In genomic region chr19:15813916-15814315, GRCh38 we compare ENCODE assay signal across 34 cellular contexts. TPM values are rescaled to one million over a fixed set of nuclear protein-coding genes. Genes with fewer than 3 reads are reported as not detected.
"Had no signal": no experiment of that assay in that cellular context is flagged by ENCODE, and none has a peak within 500 bp of the region (broad histone marks: within the 10 kb centered on the region; RNA-seq: fewer than 3 reads in every experiment).

No MANE protein-coding gene starts in this region.

- FAIRE-seq: keratinocyte, TTC549 had no signal

- H3K27ac Mint-ChIP-seq: activated CD4-positive, alpha-beta memory T cell treated with anti-CD3 and anti-CD28 coated beads, Interleukin-2, amount 10 ng/mL, durations not matched to agents 7 days and 5 days; activated CD4-positive, alpha-beta T cell treated with anti-CD3 and anti-CD28 coated beads, Interleukin-2, amount 10 ng/mL, durations not matched to agents 7 days and 5 days; activated CD8-positive, alpha-beta memory T cell treated with anti-CD3 and anti-CD28 coated beads, Interleukin-2, amount 10 ng/mL, durations not matched to agents 7 days and 5 days; activated naive CD4-positive, alpha-beta T cell treated with anti-CD3 and anti-CD28 coated beads, Interleukin-2, amount 10 ng/mL, durations not matched to agents 7 days and 5 days; activated T-cell treated with anti-CD3 and anti-CD28 coated beads, Interleukin-2, amount 50 U/mL, for 72 hours; brain; endodermal cell; nephron; progenitor cell of endocrine pancreas had no signal

- H3K4me3 ChIP-seq: ascending aorta, right lobe of liver, stomach, thyroid gland, upper lobe of right lung had no signal

- DNase-seq: activated CD4-positive, alpha-beta memory T cell treated with anti-CD3 and anti-CD28 coated beads, Interleukin-2, amount 10 ng/mL, durations not matched to agents 7 days and 5 days; activated CD4-positive, alpha-beta T cell treated with anti-CD3 and anti-CD28 coated beads, Interleukin-2, amount 10 ng/mL, durations not matched to agents 7 days and 5 days; activated CD8-positive, alpha-beta memory T cell treated with anti-CD3 and anti-CD28 coated beads, Interleukin-2, amount 10 ng/mL, durations not matched to agents 7 days and 5 days; activated gamma-delta T cell; activated naive CD4-positive, alpha-beta T cell treated with anti-CD3 and anti-CD28 coated beads, Interleukin-2, amount 10 ng/mL, durations not matched to agents 7 days and 5 days; activated naive CD8-positive, alpha-beta T cell treated with anti-CD3 and anti-CD28 coated beads, Interleukin-2, amount 10 ng/mL, durations not matched to agents 7 days and 5 days; activated T-cell treated with anti-CD3 and anti-CD28 coated beads for 4 hours; activated T-cell treated with anti-CD3 and anti-CD28 coated beads, Interleukin-2, amount 50 U/mL, for 72 hours; endodermal cell; foreskin fibroblast; head of caudate nucleus; hippocampal formation; left cardiac atrium; mammary epithelial cell; right lobe of liver; stimulated activated CD4-positive, alpha-beta T cell treated with anti-CD3 and anti-CD28 coated beads, Interleukin-2, amount 100 ng/mL, for 48 hours; stomach; T-helper 9 cell; thyroid gland; upper lobe of right lung had no signal

- H3K9me3 Mint-ChIP-seq: activated CD4-positive, alpha-beta memory T cell treated with anti-CD3 and anti-CD28 coated beads, Interleukin-2, amount 10 ng/mL, durations not matched to agents 7 days and 5 days; activated CD4-positive, alpha-beta T cell treated with anti-CD3 and anti-CD28 coated beads, Interleukin-2, amount 10 ng/mL, durations not matched to agents 7 days and 5 days; activated naive CD4-positive, alpha-beta T cell treated with anti-CD3 and anti-CD28 coated beads, Interleukin-2, amount 10 ng/mL, durations not matched to agents 7 days and 5 days; activated naive CD8-positive, alpha-beta T cell treated with anti-CD3 and anti-CD28 coated beads, Interleukin-2, amount 10 ng/mL, durations not matched to agents 7 days and 5 days; activated T-cell treated with anti-CD3 and anti-CD28 coated beads, Interleukin-2, amount 50 U/mL, for 72 hours had no signal

- H3K27me3 Mint-ChIP-seq: progenitor cell of endocrine pancreas had no signal

- H3K36me3 Mint-ChIP-seq: activated CD8-positive, alpha-beta memory T cell treated with anti-CD3 and anti-CD28 coated beads, Interleukin-2, amount 10 ng/mL, durations not matched to agents 7 days and 5 days; activated naive CD4-positive, alpha-beta T cell treated with anti-CD3 and anti-CD28 coated beads, Interleukin-2, amount 10 ng/mL, durations not matched to agents 7 days and 5 days; activated naive CD8-positive, alpha-beta T cell treated with anti-CD3 and anti-CD28 coated beads, Interleukin-2, amount 10 ng/mL, durations not matched to agents 7 days and 5 days; brain had no signal

- H3K27me3 ChIP-seq: ascending aorta, right lobe of liver, thyroid gland, upper lobe of right lung had no signal

- H3K4me1 Mint-ChIP-seq: activated CD4-positive, alpha-beta memory T cell treated with anti-CD3 and anti-CD28 coated beads, Interleukin-2, amount 10 ng/mL, durations not matched to agents 7 days and 5 days; activated CD8-positive, alpha-beta memory T cell treated with anti-CD3 and anti-CD28 coated beads, Interleukin-2, amount 10 ng/mL, durations not matched to agents 7 days and 5 days; brain; endodermal cell; nephron had no signal

- H3K4me3 Mint-ChIP-seq: activated CD4-positive, alpha-beta memory T cell treated with anti-CD3 and anti-CD28 coated beads, Interleukin-2, amount 10 ng/mL, durations not matched to agents 7 days and 5 days; activated CD4-positive, alpha-beta T cell treated with anti-CD3 and anti-CD28 coated beads, Interleukin-2, amount 10 ng/mL, durations not matched to agents 7 days and 5 days; activated CD8-positive, alpha-beta memory T cell treated with anti-CD3 and anti-CD28 coated beads, Interleukin-2, amount 10 ng/mL, durations not matched to agents 7 days and 5 days; activated naive CD4-positive, alpha-beta T cell treated with anti-CD3 and anti-CD28 coated beads, Interleukin-2, amount 10 ng/mL, durations not matched to agents 7 days and 5 days; activated naive CD8-positive, alpha-beta T cell treated with anti-CD3 and anti-CD28 coated beads, Interleukin-2, amount 10 ng/mL, durations not matched to agents 7 days and 5 days; activated T-cell treated with anti-CD3 and anti-CD28 coated beads, Interleukin-2, amount 50 U/mL, for 72 hours; brain; endodermal cell; nephron had no signal

- H3K4me1 ChIP-seq: ascending aorta, right lobe of liver, thyroid gland, upper lobe of right lung had no signal

- ATAC-seq: activated CD8-positive, alpha-beta memory T cell treated with anti-CD3 and anti-CD28 coated beads, Interleukin-2, amount 10 ng/mL, durations not matched to agents 7 days and 5 days; activated T-cell treated with anti-CD3 and anti-CD28 coated beads, Interleukin-2, amount 50 U/mL, for 72 hours; esophagus mucosa; left cardiac atrium; right lobe of liver; upper lobe of right lung had no signal

- H3K36me3 ChIP-seq: ascending aorta, right lobe of liver, stomach, thyroid gland, upper lobe of right lung had no signal

- H3K9me3 ChIP-seq: ascending aorta, right lobe of liver, stomach, thyroid gland, upper lobe of right lung had no signal

RNA-seq across cellular contexts. Expression of gene OR10H1, which starts 1.5 kb away (rescaled TPM):
- total RNA-seq: activated CD4-positive, alpha-beta memory T cell treated with anti-CD3 and anti-CD28 coated beads, Interleukin-2, amount 10 ng/mL, durations not matched to agents 7 days and 5 days; activated CD4-positive, alpha-beta T cell treated with anti-CD3 and anti-CD28 coated beads, Interleukin-2, amount 10 ng/mL, durations not matched to agents 7 days and 5 days; activated CD8-positive, alpha-beta memory T cell treated with anti-CD3 and anti-CD28 coated beads, Interleukin-2, amount 10 ng/mL, durations not matched to agents 7 days and 5 days; activated naive CD8-positive, alpha-beta T cell treated with anti-CD3 and anti-CD28 coated beads, Interleukin-2, amount 10 ng/mL, durations not matched to agents 7 days and 5 days; ascending aorta; cardiac septum; esophagus mucosa; left cardiac atrium; mammary epithelial cell; mucosa of gallbladder; osteocyte; progenitor cell of endocrine pancreas; right lobe of liver; skeletal muscle tissue; stomach; thyroid gland; upper lobe of right lung had no signal

RNA-seq across cellular contexts. Expression of gene OR10H5, which starts 26.5 kb away (rescaled TPM):
- total RNA-seq: activated CD4-positive, alpha-beta memory T cell treated with anti-CD3 and anti-CD28 coated beads, Interleukin-2, amount 10 ng/mL, durations not matched to agents 7 days and 5 days; activated CD4-positive, alpha-beta T cell treated with anti-CD3 and anti-CD28 coated beads, Interleukin-2, amount 10 ng/mL, durations not matched to agents 7 days and 5 days; activated CD8-positive, alpha-beta memory T cell treated with anti-CD3 and anti-CD28 coated beads, Interleukin-2, amount 10 ng/mL, durations not matched to agents 7 days and 5 days; activated naive CD8-positive, alpha-beta T cell treated with anti-CD3 and anti-CD28 coated beads, Interleukin-2, amount 10 ng/mL, durations not matched to agents 7 days and 5 days; activated T-cell treated with anti-CD3 and anti-CD28 coated beads, Interleukin-2, amount 50 U/mL, for 72 hours; ascending aorta; cardiac septum; endodermal cell; esophagus mucosa; left cardiac atrium; liver; mammary epithelial cell; mucosa of gallbladder; osteocyte; progenitor cell of endocrine pancreas; renal cortical epithelial cell; right lobe of liver; skeletal muscle tissue; stomach; T-helper 1 cell treated with Interleukin-12 subunit alpha and Interleukin-12 subunit beta and Interleukin-4 antibody, amounts not matched to agents 30 ng/mL and 1 ng/mL, for 36 hours; thyroid gland; upper lobe of right lung had no signal
